In the genomic region with DNA sequence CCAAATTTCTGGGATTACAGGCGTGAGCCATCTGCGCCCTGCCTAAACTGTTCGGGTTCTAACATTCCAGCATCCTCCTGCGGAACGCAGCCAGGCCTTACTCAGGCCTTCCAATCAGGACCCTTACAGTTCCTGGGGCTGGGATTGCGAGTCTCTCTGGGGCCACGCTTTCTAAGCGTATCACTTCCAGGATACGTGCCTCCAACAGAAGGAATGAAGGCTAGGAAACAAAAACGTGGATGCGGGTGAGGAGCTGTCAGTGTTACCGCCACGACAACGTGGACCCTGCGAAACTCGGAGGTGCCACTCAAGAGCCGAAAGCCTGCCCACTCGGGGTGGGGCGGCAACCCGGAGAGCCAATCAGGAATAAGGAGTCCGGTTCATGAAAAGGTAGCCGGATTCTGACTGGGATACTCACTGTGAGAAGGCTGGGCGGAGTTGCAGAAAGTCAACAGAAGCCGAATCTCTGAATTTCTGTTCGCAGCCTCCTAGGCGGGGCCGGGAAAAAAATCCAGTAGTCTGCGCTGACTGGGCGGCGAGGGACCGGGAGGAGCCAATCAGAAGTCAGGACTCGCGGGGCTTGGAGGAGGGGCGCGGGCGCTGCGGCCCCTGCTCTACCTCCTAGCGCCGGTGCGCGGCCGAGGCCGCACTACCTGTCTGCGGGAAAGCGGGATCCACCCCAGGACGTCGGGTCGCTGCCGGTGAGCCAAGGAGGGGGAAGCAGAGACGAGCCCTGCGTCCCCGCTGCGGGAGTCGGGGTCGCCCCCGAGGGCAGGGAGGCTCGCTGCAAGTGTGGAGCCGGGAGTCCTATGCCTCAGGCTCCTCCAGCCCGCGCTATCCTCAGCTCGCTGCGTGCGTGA, we compare ENCODE assay signal across 1 cellular context.
TF ChIP-seq lines count a peak whose summit lies in the region.

A gene with protein sequence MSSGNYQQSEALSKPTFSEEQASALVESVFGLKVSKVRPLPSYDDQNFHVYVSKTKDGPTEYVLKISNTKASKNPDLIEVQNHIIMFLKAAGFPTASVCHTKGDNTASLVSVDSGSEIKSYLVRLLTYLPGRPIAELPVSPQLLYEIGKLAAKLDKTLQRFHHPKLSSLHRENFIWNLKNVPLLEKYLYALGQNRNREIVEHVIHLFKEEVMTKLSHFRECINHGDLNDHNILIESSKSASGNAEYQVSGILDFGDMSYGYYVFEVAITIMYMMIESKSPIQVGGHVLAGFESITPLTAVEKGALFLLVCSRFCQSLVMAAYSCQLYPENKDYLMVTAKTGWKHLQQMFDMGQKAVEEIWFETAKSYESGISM (plus strand): TSS at position 607 of the 860 bp plus-strand sequence. CDS start 5,512 bp downstream, outside the sequence.

TF ChIP-seq in K562, 482 proteins besides CTCF, POLR2A, EP300 and RAD21 (continued from another document):
- TF ChIP-seq, protein P1, sequence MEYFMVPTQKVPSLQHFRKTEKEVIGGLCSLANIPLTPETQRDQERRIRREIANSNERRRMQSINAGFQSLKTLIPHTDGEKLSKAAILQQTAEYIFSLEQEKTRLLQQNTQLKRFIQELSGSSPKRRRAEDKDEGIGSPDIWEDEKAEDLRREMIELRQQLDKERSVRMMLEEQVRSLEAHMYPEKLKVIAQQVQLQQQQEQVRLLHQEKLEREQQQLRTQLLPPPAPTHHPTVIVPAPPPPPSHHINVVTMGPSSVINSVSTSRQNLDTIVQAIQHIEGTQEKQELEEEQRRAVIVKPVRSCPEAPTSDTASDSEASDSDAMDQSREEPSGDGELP (CRISPR knock-in tag; IDR thresholded peaks at IDR 0.05; ENCODE audit: borderline replicate concordance), result peak; percentile 4; the same call in 1 of the 2 replicates
- TF ChIP-seq EP400 (IDR thresholded peaks at IDR 0.05), result peak; percentile 64; the same call in 1 of the 2 replicates
- TF ChIP-seq NR2C2 (CRISPR knock-in tag; IDR thresholded peaks at IDR 0.05), result no peak
- peak; percentile 52; the same call in 1 of the 2 replicates for TF ChIP-seq NR2C2 (tag; IDR thresholded peaks at IDR 0.05)
- TF ChIP-seq SP1 (CRISPR knock-in tag; IDR thresholded peaks at IDR 0.05), result 0 out of 2 replicates have a peak, but pooled peaks have one; percentile 26
- TF ChIP-seq HNRNPLL (IDR thresholded peaks at IDR 0.05; ENCODE audit: low read depth, low read length, poor library complexity, severe bottlenecking), result peak; percentile 68
- TF ChIP-seq RBFOX2 (IDR thresholded peaks at IDR 0.05; ENCODE audit: low read depth, low read length), result peak; percentile 85
- peak; percentile 70 for TF ChIP-seq RBBP5 (IDR thresholded peaks at IDR 0.05; ENCODE audit: borderline replicate concordance, insufficient read depth, low read length, poor library complexity, severe bottlenecking)
- TF ChIP-seq ZNF24 (IDR thresholded peaks at IDR 0.05), result no peak
- peak; percentile 90; the same call in 1 of the 2 replicates for TF ChIP-seq PHF21A (IDR thresholded peaks at IDR 0.05; ENCODE audit: borderline replicate concordance, low read depth)
- peak; percentile 65 for TF ChIP-seq L3MBTL2 (IDR thresholded peaks at IDR 0.05)
- peak; percentile 87 for TF ChIP-seq POLR2G (IDR thresholded peaks at IDR 0.05; ENCODE audit: low read depth, low read length)
- TF ChIP-seq RFX5 (IDR thresholded peaks at IDR 0.05; ENCODE audit: low read depth, low read length), result no peak
